In genomic region chr15:94056314-94056713, GRCh38 we compare ENCODE assay signal across 26 cellular contexts.
DNase-seq lines count a peak whose midpoint lies in the region; ATAC-seq and TF ChIP-seq lines count a peak whose summit lies in the region.
"Had no signal": no experiment of that assay in that cellular context is flagged by ENCODE, and none has a peak within 500 bp of the region (broad histone marks: within the 10 kb centered on the region; RNA-seq: fewer than 3 reads in every experiment).

No MANE protein-coding gene starts in this region.

- in situ Hi-C loops in GM23248 (cut with MboI): no loop called here

- H3K27me3 ChIP-seq in GM23248 (replicated peaks; ENCODE audit: insufficient read depth) (no peaks in the 10 kb centered on the region; the same call in 1 of the 2 replicates), adipocyte (replicated peaks; ENCODE audit: control insufficient read depth, insufficient read depth, low read length) (no peaks in the 10 kb centered on the region), Peyer's patch (no peaks in the 10 kb centered on the region)
- H3K27me3 ChIP-seq: MG63, testis had no signal

- no peaks in the 10 kb centered on the region for H3K9me2 ChIP-seq in GM23248 (ENCODE audit: insufficient read depth)

- no peaks in the 10 kb centered on the region for H3K36me3 ChIP-seq in GM23248 (ENCODE audit: low read depth)
- no peaks in the 10 kb centered on the region for H3K36me3 ChIP-seq in adipocyte (ENCODE audit: control insufficient read depth, insufficient read depth, low read length, severe bottlenecking)
- H3K36me3 ChIP-seq in Peyer's patch: no peaks in the 10 kb centered on the region
- H3K36me3 ChIP-seq: cardiac muscle cell, MG63 had no signal

- H3K4me1 ChIP-seq in GM23248 (ENCODE audit: insufficient read depth) (peaks cover 21% of the 10 kb centered on the region), adipocyte (ENCODE audit: control insufficient read depth, insufficient read depth, low read length) (peaks cover 24% of the 10 kb centered on the region), Peyer's patch (no peaks in the 10 kb centered on the region)
- H3K4me1 ChIP-seq: testis had no signal

- no peaks in the 10 kb centered on the region for H4K20me1 ChIP-seq in GM23248 (ENCODE audit: insufficient read depth)

- H3K9ac ChIP-seq in GM23248 (no peak overlapping the region), adipocyte (ENCODE audit: low read length) (no peak overlapping the region)

- H3K79me2 ChIP-seq in GM23248 (ENCODE audit: insufficient read depth): no peaks in the 10 kb centered on the region

- H3K4me2 ChIP-seq in GM23248 (ENCODE audit: unreplicated experiment): peak overlapping the region; percentile 28

- H3K9me3 ChIP-seq in GM23248 (ENCODE audit: low read depth): no peaks in the 10 kb centered on the region
- H3K9me3 ChIP-seq in adipocyte (ENCODE audit: control insufficient read depth, low read length): no peaks in the 10 kb centered on the region
- H3K9me3 ChIP-seq in Peyer's patch: no peaks in the 10 kb centered on the region
- H3K9me3 ChIP-seq: MG63, testis had no signal

- no peak for TF ChIP-seq CTCF in fibroblast of the aortic adventitia (IDR thresholded peaks at IDR 0.05; ENCODE audit: insufficient read depth, low read length)
- TF ChIP-seq CTCF in Peyer's patch (IDR thresholded peaks at IDR 0.05): no peak

- TF ChIP-seq POLR2A in Peyer's patch (IDR thresholded peaks at IDR 0.05): no peak

- H3K27ac ChIP-seq in GM23248 (no peak overlapping the region), Peyer's patch (no peak overlapping the region)
- H3K27ac ChIP-seq: cardiac muscle cell, dorsolateral prefrontal cortex, testis had no signal

- H3F3A ChIP-seq in GM23248 (ENCODE audit: insufficient read depth): peaks cover 9% of the 10 kb centered on the region; the same call in 1 of the 2 replicates

- no peak overlapping the region for H2AFZ ChIP-seq in GM23248

- ATAC-seq in left lobe of liver: no peak
- no peak for ATAC-seq in HG03521 (IDR thresholded peaks at IDR 0.05; ENCODE audit: unreplicated experiment)
- ATAC-seq: activated naive CD8-positive, alpha-beta T cell treated with anti-CD3 and anti-CD28 coated beads, Interleukin-2, amount 50 U/mL, for 24 hours; left colon; sciatic nerve had no signal

- H3K4me3 ChIP-seq in GM23248 (no peak overlapping the region), adipocyte (ENCODE audit: low read length) (no peak overlapping the region), fibroblast of the aortic adventitia (ENCODE audit: low read depth, low read length) (no peak overlapping the region), Peyer's patch (no peak overlapping the region)
- H3K4me3 ChIP-seq: cardiac muscle cell, dorsolateral prefrontal cortex, MG63, testis had no signal

- peak; percentile 66 for DNase-seq in AG08395 (ENCODE audit: low spot score)
- DNase-seq in GM23248: peak; percentile 47
- DNase-seq in adipocyte (ENCODE audit: low read depth): peak; percentile 21
- DNase-seq in fibroblast of the aortic adventitia (ENCODE audit: low read depth): peak; percentile 56
- no peak for DNase-seq in Peyer's patch
- no peak for DNase-seq in left lobe of liver (ENCODE audit: low spot score)
- no peak for DNase-seq in foreskin melanocyte
- DNase-seq: activated CD4-positive, alpha-beta T cell treated with anti-CD3 and anti-CD28 coated beads, Interleukin-2, amount 10 ng/mL, durations not matched to agents 24 days and 14 days; activated effector memory CD4-positive, alpha-beta T cell treated with Interleukin-2 at 50 U/mL for 16 hours; activated naive CD8-positive, alpha-beta T cell treated with anti-CD3 and anti-CD28 coated beads, Interleukin-2, amount 50 U/mL, for 24 hours; CD8-positive, alpha-beta memory T cell; dorsolateral prefrontal cortex; EL; erythroblast; glutamatergic neuron; left colon; MG63; NCI-H1436 treated with DMSO at 0.1 percent for 48 hours; NCI-H2171; NCI-H69; posterior cingulate gyrus; SHP77 treated with DMSO at 0.1 percent for 48 hours; testis had no signal

Comparison
In these comparisons a context has a peak if more than half of its experiments do, and no peak if none do; other contexts are left out.
1. DNase-seq: peak in AG08395 (single experiment), GM23248 (single experiment), adipocyte (single experiment) and fibroblast of the aortic adventitia (single experiment); none in Peyer's patch (0 of 3), left lobe of liver (single experiment) and foreskin melanocyte (single experiment).